2 cellular contexts compared by ENCODE assay signal in the genomic region with DNA sequence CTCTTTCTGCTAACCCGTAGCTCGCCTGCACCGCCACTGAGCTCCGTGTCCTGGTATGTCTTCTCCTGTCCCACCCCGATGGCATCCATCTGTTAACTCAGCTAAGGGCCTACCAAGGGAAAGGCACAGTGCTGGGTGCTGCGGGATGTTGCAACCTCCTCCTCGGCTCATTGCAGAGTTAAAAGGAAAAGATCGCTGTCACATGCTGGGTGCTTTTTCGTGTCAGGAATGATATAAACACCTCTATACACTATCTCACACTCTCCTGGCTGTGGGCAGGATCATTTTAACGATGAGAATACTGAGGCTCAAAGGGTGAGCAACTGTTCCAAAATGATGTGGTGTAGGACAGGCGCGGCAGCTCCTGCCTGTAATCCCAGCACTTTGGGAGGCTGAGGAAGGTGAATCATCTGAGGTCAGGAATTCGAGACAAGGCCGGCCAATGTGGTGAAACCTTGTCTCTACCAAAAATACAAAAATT.
TF ChIP-seq lines count a peak whose summit lies in the region.

No MANE protein-coding gene starts in this region.

TF ChIP-seq in GM23338, 12 proteins besides CTCF, POLR2A, EP300 and RAD21 (continued from another document):
- TF ChIP-seq, protein P1, sequence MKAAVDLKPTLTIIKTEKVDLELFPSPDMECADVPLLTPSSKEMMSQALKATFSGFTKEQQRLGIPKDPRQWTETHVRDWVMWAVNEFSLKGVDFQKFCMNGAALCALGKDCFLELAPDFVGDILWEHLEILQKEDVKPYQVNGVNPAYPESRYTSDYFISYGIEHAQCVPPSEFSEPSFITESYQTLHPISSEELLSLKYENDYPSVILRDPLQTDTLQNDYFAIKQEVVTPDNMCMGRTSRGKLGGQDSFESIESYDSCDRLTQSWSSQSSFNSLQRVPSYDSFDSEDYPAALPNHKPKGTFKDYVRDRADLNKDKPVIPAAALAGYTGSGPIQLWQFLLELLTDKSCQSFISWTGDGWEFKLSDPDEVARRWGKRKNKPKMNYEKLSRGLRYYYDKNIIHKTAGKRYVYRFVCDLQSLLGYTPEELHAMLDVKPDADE (IDR thresholded peaks at IDR 0.05) = no peak
- TF ChIP-seq NANOG (IDR thresholded peaks at IDR 0.05; ENCODE audit: borderline replicate concordance) (no peak), REST (IDR thresholded peaks at IDR 0.05; ENCODE audit: unreplicated experiment) (no peak)

TF ChIP-seq in WTC11, 78 proteins besides CTCF, POLR2A, EP300 and RAD21 (continued from another document):
- TF ChIP-seq, protein P2, sequence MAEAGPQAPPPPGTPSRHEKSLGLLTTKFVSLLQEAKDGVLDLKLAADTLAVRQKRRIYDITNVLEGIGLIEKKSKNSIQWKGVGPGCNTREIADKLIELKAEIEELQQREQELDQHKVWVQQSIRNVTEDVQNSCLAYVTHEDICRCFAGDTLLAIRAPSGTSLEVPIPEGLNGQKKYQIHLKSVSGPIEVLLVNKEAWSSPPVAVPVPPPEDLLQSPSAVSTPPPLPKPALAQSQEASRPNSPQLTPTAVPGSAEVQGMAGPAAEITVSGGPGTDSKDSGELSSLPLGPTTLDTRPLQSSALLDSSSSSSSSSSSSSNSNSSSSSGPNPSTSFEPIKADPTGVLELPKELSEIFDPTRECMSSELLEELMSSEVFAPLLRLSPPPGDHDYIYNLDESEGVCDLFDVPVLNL (CRISPR knock-in tag; IDR thresholded peaks at IDR 0.05; ENCODE audit: borderline replicate concordance, low read depth) = no peak
- no peak for TF ChIP-seq HMGXB4 (CRISPR knock-in tag; IDR thresholded peaks at IDR 0.05)
- TF ChIP-seq OVOL2 (CRISPR knock-in tag; IDR thresholded peaks at IDR 0.05; ENCODE audit: borderline replicate concordance) = no peak
- no peak for TF ChIP-seq ETV6 (CRISPR knock-in tag; IDR thresholded peaks at IDR 0.05)
- TF ChIP-seq TCF7 (CRISPR knock-in tag; IDR thresholded peaks at IDR 0.05; ENCODE audit: low read depth) = no peak
- TF ChIP-seq JUN (CRISPR knock-in tag; IDR thresholded peaks at IDR 0.05) = no peak
- no peak for TF ChIP-seq SMAD3 (CRISPR knock-in tag; IDR thresholded peaks at IDR 0.05; ENCODE audit: borderline replicate concordance)
- TF ChIP-seq RORB (CRISPR knock-in tag; IDR thresholded peaks at IDR 0.05) = no peak
- no peak for TF ChIP-seq SP1 (CRISPR knock-in tag; conservative IDR thresholded peaks at IDR 0.05)
- TF ChIP-seq ZNF281 (CRISPR knock-in tag; IDR thresholded peaks at IDR 0.05) = no peak
- TF ChIP-seq, protein P3, sequence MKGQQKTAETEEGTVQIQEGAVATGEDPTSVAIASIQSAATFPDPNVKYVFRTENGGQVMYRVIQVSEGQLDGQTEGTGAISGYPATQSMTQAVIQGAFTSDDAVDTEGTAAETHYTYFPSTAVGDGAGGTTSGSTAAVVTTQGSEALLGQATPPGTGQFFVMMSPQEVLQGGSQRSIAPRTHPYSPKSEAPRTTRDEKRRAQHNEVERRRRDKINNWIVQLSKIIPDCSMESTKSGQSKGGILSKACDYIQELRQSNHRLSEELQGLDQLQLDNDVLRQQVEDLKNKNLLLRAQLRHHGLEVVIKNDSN (CRISPR knock-in tag; IDR thresholded peaks at IDR 0.05) = no peak
TF ChIP-seq in WTC11: peak in this region for 0.
